Comparison of ENCODE assay signal across 17 cellular contexts in genomic region chrX:150303386-150304097, GRCh38.
"Had no signal": no experiment of that assay in that cellular context is flagged by ENCODE, and none has a peak within 500 bp of the region (broad histone marks: within the 10 kb centered on the region; RNA-seq: fewer than 3 reads in every experiment).

No MANE protein-coding gene starts in this region.

- DNase-seq: activated CD4-positive, alpha-beta T cell treated with anti-CD3 and anti-CD28 coated beads, Interleukin-2, amount 50 U/mL, for 4 hours; activated CD8-positive, alpha-beta memory T cell treated with anti-CD3 and anti-CD28 coated beads for 24 hours; activated CD8-positive, alpha-beta memory T cell treated with anti-CD3 and anti-CD28 coated beads, Interleukin-2, amount 50 U/mL, for 4 hours; activated naive CD4-positive, alpha-beta T cell; activated T-cell treated with anti-CD3 and anti-CD28 coated beads, Interleukin-2, amount 50 U/mL, for 24 hours; central memory CD4-positive, alpha-beta T cell; effector memory CD4-positive, alpha-beta T cell; head of caudate nucleus; left ventricle myocardium superior; mammary epithelial cell; natural killer cell; stimulated activated CD4-positive, alpha-beta T cell treated with anti-CD3 and anti-CD28 coated beads, Interleukin-12 subunit alpha, Interleukin-12 subunit beta, amount 100 ng/mL, for 4 hours; substantia nigra; thyroid gland; upper lobe of right lung had no signal

- ATAC-seq: gastroesophageal sphincter, left ventricle myocardium superior, natural killer cell, upper lobe of right lung had no signal

- H3K36me3 ChIP-seq: gastroesophageal sphincter, prostate gland, thyroid gland, upper lobe of right lung had no signal

- H3K4me1 ChIP-seq: gastroesophageal sphincter, prostate gland, thyroid gland, upper lobe of right lung had no signal

- H3K27ac ChIP-seq: gastroesophageal sphincter, prostate gland, thyroid gland, upper lobe of right lung had no signal

- H3K4me3 ChIP-seq: gastroesophageal sphincter, prostate gland, thyroid gland, upper lobe of right lung had no signal

- H3K9me3 ChIP-seq: gastroesophageal sphincter, prostate gland, thyroid gland, upper lobe of right lung had no signal

- H3K27me3 ChIP-seq: gastroesophageal sphincter, thyroid gland, upper lobe of right lung had no signal
